20 cellular contexts compared by ENCODE assay signal in genomic region chr4:136687596-136687995, GRCh38.
DNase-seq lines count a peak whose midpoint lies in the region; ATAC-seq and TF ChIP-seq lines count a peak whose summit lies in the region.
"Had no signal": no experiment of that assay in that cellular context is flagged by ENCODE, and none has a peak within 500 bp of the region (broad histone marks: within the 10 kb centered on the region; RNA-seq: fewer than 3 reads in every experiment).

No MANE protein-coding gene starts in this region.

- H3K27ac ChIP-seq in mesendoderm (ENCODE audit: low read depth, low read length): no peak overlapping the region
- H3K27ac ChIP-seq: 22Rv1, BLaER1, GM23248 had no signal

- H3K4me3 Mint-ChIP-seq in WTC11: no peak overlapping the region
- H3K4me3 Mint-ChIP-seq: B cell; CD14-positive monocyte; CD4-positive, alpha-beta T cell; CD8-positive, alpha-beta memory T cell; HFFc6 had no signal

- H4K5ac ChIP-seq in mesendoderm (ENCODE audit: low read length): no peak overlapping the region

- no peaks in the 10 kb centered on the region for H3K79me1 ChIP-seq in mesendoderm (ENCODE audit: low read length)

- H3K18ac ChIP-seq in mesendoderm (ENCODE audit: low read length): no peak overlapping the region

- peaks cover 40% of the 10 kb centered on the region for H3K4me1 Mint-ChIP-seq in WTC11
- H3K4me1 Mint-ChIP-seq: B cell; CD14-positive monocyte; CD8-positive, alpha-beta memory T cell had no signal

- POLR2A ChIA-PET in WTC11 (lab: Charles Lee): interaction anchor here (0.6 kb wide), 1 partner anchor 206 kb away, joined by 5 read pairs; no protein-coding TSS in a partner anchor

- H3K4me2 ChIP-seq in mesendoderm (ENCODE audit: low read length): no peak overlapping the region
- H3K4me2 ChIP-seq: BLaER1 had no signal

- H3K56ac ChIP-seq in mesendoderm (ENCODE audit: low read length): no peak overlapping the region

- H3K23ac ChIP-seq in mesendoderm (ENCODE audit: low read length): no peak overlapping the region

- no peak overlapping the region for H3K9ac ChIP-seq in mesendoderm (ENCODE audit: low read length)
- H3K9ac ChIP-seq: BLaER1, GM23248 had no signal

- H3K36me3 ChIP-seq in mesendoderm (ENCODE audit: control insufficient read depth, insufficient read depth, low read length): no peaks in the 10 kb centered on the region
- H3K36me3 ChIP-seq: BLaER1, HAP-1 had no signal

- no peak overlapping the region for H2BK15ac ChIP-seq in mesendoderm (replicated peaks; ENCODE audit: low read depth)

- no peak overlapping the region for H2AK5ac ChIP-seq in mesendoderm (ENCODE audit: low read length)

- H2BK120ac ChIP-seq in mesendoderm (ENCODE audit: low read depth, low read length): no peak overlapping the region

- H2BK5ac ChIP-seq in mesendoderm (ENCODE audit: low read length): no peak overlapping the region

- DNase-seq in ELF-1 (ENCODE audit: low read depth, low spot score): peak; percentile 64
- DNase-seq in WTC11 (ENCODE audit: low spot score): no peak
- DNase-seq in mesendoderm: peak; percentile 62
- peak; percentile 54 for DNase-seq in posterior vena cava (ENCODE audit: low spot score)
- no peak for DNase-seq in central memory CD4-positive, alpha-beta T cell
- DNase-seq in activated CD4-positive, alpha-beta T cell treated with anti-CD3 and anti-CD28 coated beads, Interleukin-2, amount 50 U/mL, for 48 hours: no peak
- DNase-seq in C1 segment of cervical spinal cord (lab: John Stamatoyannopoulos, UW): no peak
- DNase-seq: CD4-positive, alpha-beta T cell; CD8-positive, alpha-beta memory T cell; DMS 273 treated with DMSO at 0.1 percent for 48 hours; DMS79; EL; GF-D8; GM23248; HFFc6 had no signal

- H3K27me3 Mint-ChIP-seq in WTC11 (ENCODE audit: low read depth): no peaks in the 10 kb centered on the region
- H3K27me3 Mint-ChIP-seq: B cell; CD4-positive, alpha-beta T cell; CD8-positive, alpha-beta memory T cell had no signal

- H3K4me1 ChIP-seq in mesendoderm (ENCODE audit: control insufficient read depth, low read depth, low read length): peaks cover 4% of the 10 kb centered on the region
- H3K4me1 ChIP-seq: BLaER1 had no signal

- CTCF ChIA-PET in WTC11 (lab: Charles Lee): interaction anchor here (0.8 to 1.5 kb wide), 3 partner anchors 10 to 176 kb away, joined by 3 to 15 read pairs (median 3); no protein-coding TSS in a partner anchor

- H4K8ac ChIP-seq in mesendoderm (ENCODE audit: low read depth, low read length): no peak overlapping the region

- no CpG with 5 or more reads among the region's 2 CpGs for WGBS in mesendoderm (ENCODE audit: extremely low coverage, insufficient coverage, low lambda C conversion rate)

- H3K4me3 ChIP-seq in mesendoderm (ENCODE audit: low read length): no peak overlapping the region
- H3K4me3 ChIP-seq: BLaER1, GM23248, HAP-1 had no signal

- H3K27me3 ChIP-seq in mesendoderm (ENCODE audit: insufficient read depth, low read length, poor library complexity): no peaks in the 10 kb centered on the region
- H3K27me3 ChIP-seq: BLaER1 had no signal

- intact Hi-C loops in posterior vena cava (cut with DNase I): no loop called here

- H3K9me3 Mint-ChIP-seq in WTC11: peaks cover 13% of the 10 kb centered on the region
- H3K9me3 Mint-ChIP-seq: CD14-positive monocyte had no signal

- no peaks in the 10 kb centered on the region for H3K36me3 Mint-ChIP-seq in WTC11
- H3K36me3 Mint-ChIP-seq: CD14-positive monocyte; CD8-positive, alpha-beta memory T cell had no signal

- H3K4ac ChIP-seq in mesendoderm (ENCODE audit: low read depth, low read length): peak overlapping the region; percentile 70

- no peaks in the 10 kb centered on the region for H3K79me2 ChIP-seq in mesendoderm (ENCODE audit: control insufficient read depth, insufficient read depth, low read length)

- no peak for TF ChIP-seq CTCF in WTC11 (IDR thresholded peaks at IDR 0.05)

- peak; percentile 40 for ATAC-seq in WTC11

- 0 out of 2 replicates have a peak overlapping the region, but pooled peaks have one; percentile 1 for H3K27ac Mint-ChIP-seq in WTC11
- H3K27ac Mint-ChIP-seq: B cell; CD14-positive monocyte; CD4-positive, alpha-beta T cell; CD8-positive, alpha-beta memory T cell; HFFc6 had no signal

TF ChIP-seq in WTC11, 78 proteins besides CTCF, POLR2A, EP300 and RAD21:
- TF ChIP-seq NFYB (CRISPR knock-in tag; conservative IDR thresholded peaks at IDR 0.05; ENCODE audit: low read depth) (no peak), ZNF317 (CRISPR knock-in tag; IDR thresholded peaks at IDR 0.05; ENCODE audit: borderline replicate concordance, low read depth) (no peak), NR3C1 (CRISPR knock-in tag; conservative IDR thresholded peaks at IDR 0.05; ENCODE audit: low read depth) (no peak), GRHL2 (CRISPR knock-in tag; IDR thresholded peaks at IDR 0.05; ENCODE audit: insufficient replicate concordance, severe bottlenecking) (no peak), HMGA2 (CRISPR knock-in tag; IDR thresholded peaks at IDR 0.05) (no peak), STAT6 (CRISPR knock-in tag; conservative IDR thresholded peaks at IDR 0.05; ENCODE audit: low read depth) (no peak)

Comparison
In these comparisons a context has a peak if more than half of its experiments do, and no peak if none do; other contexts are left out.
1. DNase-seq: peak in ELF-1 (single experiment), mesendoderm (single experiment) and posterior vena cava (single experiment); none in WTC11 (single experiment), central memory CD4-positive, alpha-beta T cell (single experiment), activated CD4-positive, alpha-beta T cell treated with anti-CD3 and anti-CD28 coated beads, Interleukin-2, amount 50 U/mL, for 48 hours (0 of 2) and C1 segment of cervical spinal cord (0 of 14).